19 cellular contexts compared by ENCODE assay signal in the genomic region with DNA sequence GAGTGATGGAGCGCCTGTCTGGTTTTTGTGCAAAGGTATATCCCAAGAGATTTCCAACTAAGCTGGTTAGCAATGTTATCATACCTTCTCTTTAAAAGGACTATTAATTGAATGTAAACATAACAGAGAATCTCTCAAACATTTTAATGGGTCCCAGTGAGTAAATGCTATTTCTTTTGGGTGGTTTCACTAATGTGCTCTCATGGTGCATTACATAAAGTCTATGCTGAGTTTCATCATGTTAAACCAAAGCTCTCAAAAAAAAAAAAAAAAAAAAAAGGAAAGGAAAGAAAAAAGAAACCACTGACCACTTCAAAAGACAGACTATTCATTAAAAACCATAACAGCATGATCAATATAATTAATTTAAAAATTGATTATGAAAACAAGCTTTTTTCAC.
DNase-seq lines count a peak whose midpoint lies in the region; ATAC-seq, FAIRE-seq and TF ChIP-seq lines count a peak whose summit lies in the region.
"Had no signal": no experiment of that assay in that cellular context is flagged by ENCODE, and none has a peak within 500 bp of the region (broad histone marks: within the 10 kb centered on the region; RNA-seq: fewer than 3 reads in every experiment).

No MANE protein-coding gene starts in this region.

- peak; percentile 95 for FAIRE-seq in islet of Langerhans (lab: Jason Lieb, UNC)
- FAIRE-seq: GM12878, GM18507, HepG2, HTR-8/SVneo had no signal

- no peaks in the 10 kb centered on the region for H3K27me3 Mint-ChIP-seq in chondrocyte (ENCODE audit: low read depth)
- H3K27me3 Mint-ChIP-seq: B cell; CD4-positive, alpha-beta T cell had no signal

- CTCF ChIA-PET in PC-3 (lab: Charles Lee) = no interaction called here

- no peak for TF ChIP-seq CTCF in PC-3 (conservative IDR thresholded peaks at IDR 0.05; ENCODE audit: low read depth, low read length)
- no peak for TF ChIP-seq CTCF in chondrocyte (IDR thresholded peaks at IDR 0.05)

- ATAC-seq in PC-3 (peak; percentile 44; the same call in 1 of the 2 replicates), sciatic nerve (no peak)
- no peak for ATAC-seq in stimulated activated naive CD8-positive, alpha-beta T cell treated with anti-CD3 and anti-CD28 coated beads, Interleukin-15, Interleukin-2, amounts not matched to agents 100 U/mL and 50 U/mL, for 24 hours
- ATAC-seq: GM12878, HepG2 had no signal

- H3K36me3 Mint-ChIP-seq in chondrocyte (ENCODE audit: low read depth) = peaks cover 7% of the 10 kb centered on the region

- H3K27ac ChIP-seq in GM23248 = no peak overlapping the region
- H3K27ac ChIP-seq in PC-3 (ENCODE audit: low read length) = no peak overlapping the region
- no peak overlapping the region for H3K27ac ChIP-seq in Karpas-422 (ENCODE audit: low read length)

- no TSS peak for BruUV-seq in PC-3 (replicated peaks; lab: Mats Ljungman, UMichigan)

- no peaks in the 10 kb centered on the region for H4K20me1 ChIP-seq in GM23248 (ENCODE audit: insufficient read depth)
- H4K20me1 ChIP-seq in PC-3 (ENCODE audit: low read length) = no peaks in the 10 kb centered on the region
- no peaks in the 10 kb centered on the region for H4K20me1 ChIP-seq in Karpas-422 (ENCODE audit: insufficient read depth, low read depth, low read length)

- in situ Hi-C loops in GM23248 (cut with MboI) = no loop called here

- H3K79me2 ChIP-seq in GM23248 (ENCODE audit: insufficient read depth) (no peaks in the 10 kb centered on the region), PC-3 (ENCODE audit: low read length) (no peaks in the 10 kb centered on the region), Karpas-422 (ENCODE audit: low read length) (no peaks in the 10 kb centered on the region)

- H3F3A ChIP-seq in GM23248 (ENCODE audit: insufficient read depth) = no peaks in the 10 kb centered on the region
- H3F3A ChIP-seq in PC-3 (ENCODE audit: low read length, unreplicated experiment) = no peaks in the 10 kb centered on the region

- H3K9me3 ChIP-seq in GM23248 (ENCODE audit: low read depth) (no peaks in the 10 kb centered on the region), PC-3 (ENCODE audit: low read length) (no peaks in the 10 kb centered on the region), Karpas-422 (ENCODE audit: low read length) (no peaks in the 10 kb centered on the region)

- H3K4me3 ChIP-seq in GM23248 (no peak overlapping the region), PC-3 (ENCODE audit: low read length) (no peak overlapping the region), Karpas-422 (ENCODE audit: low read length) (no peak overlapping the region)
- H3K4me3 ChIP-seq: GM12878 had no signal

- H3K27me3 ChIP-seq in GM23248 (replicated peaks; ENCODE audit: insufficient read depth) (no peaks in the 10 kb centered on the region), PC-3 (ENCODE audit: low read length) (no peaks in the 10 kb centered on the region), Karpas-422 (ENCODE audit: low read length) (no peaks in the 10 kb centered on the region)

- POLR2A ChIA-PET in PC-3 (lab: Charles Lee; ENCODE audit: unreplicated experiment) = no interaction called here

- peak overlapping the region; percentile 68 for H3K27ac Mint-ChIP-seq in chondrocyte (ENCODE audit: unreplicated experiment)
- H3K27ac Mint-ChIP-seq: B cell; CD4-positive, alpha-beta T cell; H9 had no signal

- no peak overlapping the region for H3K4me3 Mint-ChIP-seq in chondrocyte (ENCODE audit: unreplicated experiment)
- H3K4me3 Mint-ChIP-seq: B cell; CD4-positive, alpha-beta T cell; H9 had no signal

- no peaks in the 10 kb centered on the region for H3K9me3 Mint-ChIP-seq in chondrocyte (ENCODE audit: low read depth)
- H3K9me3 Mint-ChIP-seq: CD4-positive, alpha-beta T cell; H9 had no signal

- H2AFZ ChIP-seq in GM23248 = peak overlapping the region; percentile 7; the same call in 1 of the 2 replicates
- H2AFZ ChIP-seq in PC-3 (ENCODE audit: low read length) = no peak overlapping the region
- H2AFZ ChIP-seq in Karpas-422 (ENCODE audit: low read length) = no peak overlapping the region

- H3K4me1 ChIP-seq in GM23248 (ENCODE audit: insufficient read depth) (no peaks in the 10 kb centered on the region), PC-3 (ENCODE audit: insufficient read depth, low read length) (no peaks in the 10 kb centered on the region), Karpas-422 (ENCODE audit: low read length) (no peaks in the 10 kb centered on the region)

- H3K9me2 ChIP-seq in GM23248 (ENCODE audit: insufficient read depth) (no peaks in the 10 kb centered on the region; the same call in 1 of the 2 replicates), PC-3 (replicated peaks; ENCODE audit: low read length) (no peaks in the 10 kb centered on the region), Karpas-422 (replicated peaks; ENCODE audit: insufficient read depth, low read length) (no peaks in the 10 kb centered on the region)

- H3K4me2 ChIP-seq in GM23248 (ENCODE audit: unreplicated experiment) (no peak overlapping the region), PC-3 (ENCODE audit: low read length) (no peak overlapping the region), Karpas-422 (ENCODE audit: low read depth, low read length, poor library complexity, severe bottlenecking) (no peak overlapping the region)

- H3K9ac ChIP-seq in GM23248 (no peak overlapping the region), PC-3 (ENCODE audit: low read length) (no peak overlapping the region), Karpas-422 (ENCODE audit: low read length) (no peak overlapping the region)

- 84 to 88% methylated on average over 1 of the region's 1 CpG for WGBS in GM23248 (ENCODE audit: low coverage in 1 of 2, low lambda C conversion rate in 2 of 2, missing lambda C conversion rate in 2 of 2), 2 experiments

- DNase-seq in GM23248 = no peak
- no peak for DNase-seq in PC-3
- no peak for DNase-seq in chondrocyte (ENCODE audit: low spot score)
- no peak for DNase-seq in sciatic nerve (ENCODE audit: low spot score)
- DNase-seq in Karpas-422 = no peak
- no peak for DNase-seq in stimulated activated naive CD8-positive, alpha-beta T cell treated with anti-CD3 and anti-CD28 coated beads, Interleukin-15, Interleukin-2, amounts not matched to agents 100 U/mL and 50 U/mL, for 24 hours
- DNase-seq: ACHN; C1 segment of cervical spinal cord; Calu3; CD4-positive, alpha-beta T cell; DMS 273 treated with DMSO at 0.1 percent for 48 hours; GOT3; H9 had no signal

- H3K36me3 ChIP-seq in GM23248 (ENCODE audit: low read depth) (no peaks in the 10 kb centered on the region), PC-3 (ENCODE audit: low read depth, low read length) (no peaks in the 10 kb centered on the region), Karpas-422 (ENCODE audit: insufficient read depth, low read length) (no peaks in the 10 kb centered on the region)

- peaks cover 13% of the 10 kb centered on the region for H3K4me1 Mint-ChIP-seq in chondrocyte (ENCODE audit: low read depth)
- H3K4me1 Mint-ChIP-seq: B cell had no signal

- intact Hi-C loops in PC-3 (cut with micrococcal nuclease) = no loop called here
- intact Hi-C loops in sciatic nerve (cut with DNase I) = no loop called here
